In the genomic region with DNA sequence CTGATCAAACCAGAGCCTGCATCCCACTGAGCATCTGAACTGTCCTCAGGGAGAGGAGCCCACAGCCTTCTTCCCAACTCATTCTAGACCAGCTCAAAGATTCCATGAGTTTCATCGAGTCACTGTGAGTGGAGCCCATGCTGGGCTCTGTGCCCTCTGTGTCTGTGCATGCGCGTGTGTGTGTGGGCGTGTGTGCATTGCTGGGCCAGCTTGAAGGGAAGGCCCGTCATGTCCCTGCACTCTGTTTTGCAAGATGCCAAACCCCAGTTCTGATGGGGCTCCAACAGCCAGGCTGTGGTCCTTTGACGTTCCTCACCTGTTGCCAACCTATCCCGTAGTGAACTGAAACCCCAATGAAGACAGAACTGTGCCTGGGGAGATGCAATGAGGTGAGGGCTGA, we compare ENCODE assay signal across 27 cellular contexts. TPM values are rescaled to one million over a fixed set of nuclear protein-coding genes. Genes with fewer than 3 reads are reported as not detected.
"Had no signal": no experiment of that assay in that cellular context is flagged by ENCODE, and none has a peak within 500 bp of the region (broad histone marks: within the 10 kb centered on the region; RNA-seq: fewer than 3 reads in every experiment).

No MANE protein-coding gene starts in this region.

- H3K9ac ChIP-seq: neural progenitor cell had no signal

- H3K9me3 ChIP-seq: colonic mucosa, gastrocnemius medialis, lower lobe of right lung, prostate gland, right atrium auricular region, sigmoid colon, thoracic aorta, tibial nerve, upper lobe of left lung, uterus had no signal

- FAIRE-seq: keratinocyte had no signal

- H3K4me3 ChIP-seq: colonic mucosa, gastrocnemius medialis, lower lobe of right lung, neural progenitor cell, prostate gland, right atrium auricular region, sigmoid colon, thoracic aorta, tibial nerve, upper lobe of left lung, uterus had no signal

- H3K36me3 ChIP-seq: gastrocnemius medialis, neural progenitor cell, prostate gland, thoracic aorta, uterus had no signal

- ATAC-seq: esophagus mucosa; gastrocnemius medialis; left ventricle myocardium superior; lower lobe of right lung; natural killer cell treated with Interleukin-12 subunit alpha and Interleukin-12 subunit beta and Interleukin-15 and Interleukin-18, amount 100 ng/mL, for 72 hours; stimulated activated memory B cell treated with anti-CD40 and anti-IgM and Interleukin-4, amounts not matched to agents 10 μg/mL and 1 μg/mL and 100 μg/mL, for 72 hours; stimulated activated naive CD8-positive, alpha-beta T cell treated with anti-CD3 and anti-CD28 coated beads, Interleukin-15, Interleukin-2, amounts not matched to agents 100 U/mL and 50 U/mL, for 24 hours had no signal

- H3K4me1 ChIP-seq: colonic mucosa, gastrocnemius medialis, neural progenitor cell, prostate gland, right atrium auricular region, sigmoid colon, uterus had no signal

- H3K4me2 ChIP-seq: neural progenitor cell had no signal

- H3K27me3 ChIP-seq: colonic mucosa, gastrocnemius medialis, neural progenitor cell, right atrium auricular region, sigmoid colon, tibial nerve, upper lobe of left lung, uterus had no signal

- H3K27ac ChIP-seq: colonic mucosa, epithelial cell of prostate, gastrocnemius medialis, lower lobe of right lung, neural progenitor cell, prostate gland, right atrium auricular region, sigmoid colon, thoracic aorta, upper lobe of left lung, uterus had no signal

- DNase-seq: colonic mucosa; effector CD8-positive, alpha-beta T cell; endodermal cell; foreskin fibroblast; gastrocnemius medialis; head of caudate nucleus; left ventricle myocardium superior; lower lobe of right lung; nucleus accumbens; sigmoid colon; stimulated activated CD4-positive, alpha-beta T cell treated with anti-CD3 and anti-CD28 coated beads, Interleukin-4, amount 100 ng/mL, for 4 hours; stimulated activated naive CD8-positive, alpha-beta T cell treated with anti-CD3 and anti-CD28 coated beads, Interleukin-15, Interleukin-2, amounts not matched to agents 100 U/mL and 50 U/mL, for 24 hours; substantia nigra; upper lobe of left lung; uterus had no signal

- H2AFZ ChIP-seq: neural progenitor cell had no signal

RNA-seq across cellular contexts. Expression of a gene that starts 7.1 kb away (rescaled TPM):
- total RNA-seq: endodermal cell, glomerular endothelial cell, osteocyte had no signal
- polyA plus RNA-seq: keratinocyte had no signal
